In the genomic region with DNA sequence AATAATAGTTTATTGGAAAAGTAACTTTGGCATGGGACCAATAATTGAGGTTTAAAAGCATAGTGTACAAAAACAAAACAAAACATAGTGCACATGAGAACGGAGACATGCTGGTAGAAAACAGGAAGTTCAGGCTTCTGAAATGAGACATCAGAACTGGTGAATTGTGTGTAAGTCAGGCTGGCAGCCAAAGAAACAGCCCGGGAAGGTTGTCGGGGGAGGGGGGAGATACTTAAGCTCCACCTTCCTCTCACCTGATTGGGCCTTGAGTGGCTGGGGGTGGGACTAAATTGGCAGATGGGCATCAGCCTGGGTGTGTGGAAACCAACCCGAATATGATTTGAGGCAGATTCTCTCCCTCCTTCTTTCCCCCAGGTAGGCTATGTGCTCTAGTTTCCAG, we compare ENCODE assay signal across 8 cellular contexts.
DNase-seq lines count a peak whose midpoint lies in the region; ATAC-seq and TF ChIP-seq lines count a peak whose summit lies in the region.

No MANE protein-coding gene starts in this region.

- no peak overlapping the region for H3K4me2 ChIP-seq in OCI-LY1 (ENCODE audit: low read length)

- H3K79me2 ChIP-seq in OCI-LY1 (ENCODE audit: insufficient read depth, low read length), result no peaks in the 10 kb centered on the region

- H3K4me1 Mint-ChIP-seq in activated CD8-positive, alpha-beta memory T cell treated with anti-CD3 and anti-CD28 coated beads, Interleukin-2, amount 10 ng/mL, durations not matched to agents 7 days and 5 days, result peaks cover 6% of the 10 kb centered on the region
- no peaks in the 10 kb centered on the region for H3K4me1 Mint-ChIP-seq in Caco-2 (ENCODE audit: low read depth, unreplicated experiment)

- ATAC-seq in activated CD8-positive, alpha-beta memory T cell treated with anti-CD3 and anti-CD28 coated beads, Interleukin-2, amount 10 ng/mL, durations not matched to agents 7 days and 5 days, result no peak
- peak; percentile 91 for ATAC-seq in HG02588 (IDR thresholded peaks at IDR 0.05; ENCODE audit: unreplicated experiment)

- TF ChIP-seq CTCF in OCI-LY1 (IDR thresholded peaks at IDR 0.05; ENCODE audit: low read length), result no peak
- no peak for TF ChIP-seq CTCF in dorsolateral prefrontal cortex (IDR thresholded peaks at IDR 0.05 in 54 of 56, conservative IDR thresholded peaks at IDR 0.05 in 2 of 56; ENCODE audit: low read depth in 1 of 56, partially characterized antibody in 56 of 56)
- no peak for TF ChIP-seq CTCF in Caco-2 (IDR thresholded peaks at IDR 0.05; ENCODE audit: insufficient read depth in 1 of 2, low read depth in 1 of 2, low read length in 1 of 2, severe bottlenecking in 1 of 2, unreplicated experiment in 1 of 2)

- H3K27me3 Mint-ChIP-seq in activated CD8-positive, alpha-beta memory T cell treated with anti-CD3 and anti-CD28 coated beads, Interleukin-2, amount 10 ng/mL, durations not matched to agents 7 days and 5 days, result peaks cover 22% of the 10 kb centered on the region
- H3K27me3 Mint-ChIP-seq in Caco-2 (ENCODE audit: insufficient read depth, unreplicated experiment), result peaks cover 2% of the 10 kb centered on the region

- H3K9me2 ChIP-seq in OCI-LY1 (ENCODE audit: low read depth, low read length), result no peaks in the 10 kb centered on the region

- H3K4me3 ChIP-seq in OCI-LY1 (ENCODE audit: low read depth, low read length, poor library complexity, severe bottlenecking) (no peak overlapping the region), dorsolateral prefrontal cortex (no peak overlapping the region), Caco-2 (ENCODE audit: low read depth, low read length) (no peak overlapping the region)

- no peaks in the 10 kb centered on the region for H3K9me3 Mint-ChIP-seq in activated CD8-positive, alpha-beta memory T cell treated with anti-CD3 and anti-CD28 coated beads, Interleukin-2, amount 10 ng/mL, durations not matched to agents 7 days and 5 days (ENCODE audit: low read depth)
- no peaks in the 10 kb centered on the region for H3K9me3 Mint-ChIP-seq in Caco-2 (ENCODE audit: unreplicated experiment)

- H3K27me3 ChIP-seq in OCI-LY1 (ENCODE audit: insufficient read depth, low read length) (no peaks in the 10 kb centered on the region), dorsolateral prefrontal cortex (no peaks in the 10 kb centered on the region), Caco-2 (replicated peaks; ENCODE audit: control insufficient read depth, insufficient read depth, low read length) (no peaks in the 10 kb centered on the region)

- intact Hi-C loops in dorsolateral prefrontal cortex (cut with DNase I) (no loop called here), Caco-2 (cut with micrococcal nuclease; ENCODE audit: unreplicated experiment) (no loop called here)

- POLR2A ChIA-PET in Caco-2 (lab: Charles Lee), result no interaction called here

- CTCF ChIA-PET in activated CD8-positive, alpha-beta memory T cell treated with anti-CD3 and anti-CD28 coated beads, Interleukin-2, amount 10 ng/mL, durations not matched to agents 7 days and 5 days (lab: Charles Lee), result no interaction called here
- CTCF ChIA-PET in Caco-2 (lab: Charles Lee), result no interaction called here

- H3K36me3 Mint-ChIP-seq in activated CD8-positive, alpha-beta memory T cell treated with anti-CD3 and anti-CD28 coated beads, Interleukin-2, amount 10 ng/mL, durations not matched to agents 7 days and 5 days, result no peaks in the 10 kb centered on the region
- no peaks in the 10 kb centered on the region for H3K36me3 Mint-ChIP-seq in Caco-2 (ENCODE audit: insufficient read depth, unreplicated experiment)

- no peaks in the 10 kb centered on the region for H3F3A ChIP-seq in OCI-LY1 (ENCODE audit: insufficient read depth, low read length)

- no peaks in the 10 kb centered on the region for H4K20me1 ChIP-seq in OCI-LY1 (ENCODE audit: insufficient read depth, low read length)

- H3K9ac ChIP-seq in OCI-LY1 (ENCODE audit: low read length), result no peak overlapping the region

- H3K27ac ChIP-seq in OCI-LY1 (ENCODE audit: low read depth, low read length, poor library complexity, severe bottlenecking) (no peak overlapping the region), dorsolateral prefrontal cortex (no peak overlapping the region)

- no peak overlapping the region for H3K4me3 Mint-ChIP-seq in activated CD8-positive, alpha-beta memory T cell treated with anti-CD3 and anti-CD28 coated beads, Interleukin-2, amount 10 ng/mL, durations not matched to agents 7 days and 5 days
- H3K4me3 Mint-ChIP-seq in Caco-2 (ENCODE audit: unreplicated experiment), result no peak overlapping the region

- DNase-seq in activated CD8-positive, alpha-beta memory T cell treated with anti-CD3 and anti-CD28 coated beads, Interleukin-2, amount 10 ng/mL, durations not matched to agents 7 days and 5 days, result peak; percentile 44
- DNase-seq in activated CD8-positive, alpha-beta memory T cell treated with anti-CD3 and anti-CD28 coated beads, Interleukin-2, amount 50 U/mL, for 4 hours, result no peak
- DNase-seq in hepatic stellate cell (ENCODE audit: low spot score) (peak; percentile 9), dorsolateral prefrontal cortex (no peak), Caco-2 (no peak), D341Med (ENCODE audit: low spot score) (no peak)

- H3K4me1 ChIP-seq in OCI-LY1 (ENCODE audit: insufficient read depth, low read length, severe bottlenecking) (no peaks in the 10 kb centered on the region), Caco-2 (no peaks in the 10 kb centered on the region)

- BruUV-seq in Caco-2 (replicated peaks; lab: Mats Ljungman, UMichigan), result no TSS peak

- no peaks in the 10 kb centered on the region for H3K36me3 ChIP-seq in OCI-LY1 (ENCODE audit: insufficient read depth, low read length)
- H3K36me3 ChIP-seq in Caco-2 (ENCODE audit: control insufficient read depth, insufficient read depth, low read length), result no peaks in the 10 kb centered on the region

- no peak overlapping the region for H3K27ac Mint-ChIP-seq in activated CD8-positive, alpha-beta memory T cell treated with anti-CD3 and anti-CD28 coated beads, Interleukin-2, amount 10 ng/mL, durations not matched to agents 7 days and 5 days
- no peak overlapping the region for H3K27ac Mint-ChIP-seq in Caco-2 (ENCODE audit: unreplicated experiment)

- 0 out of 2 replicates have a peak overlapping the region, but pooled peaks have one; percentile 7 for H2AFZ ChIP-seq in OCI-LY1 (ENCODE audit: low read length)

- no peaks in the 10 kb centered on the region for H3K9me3 ChIP-seq in OCI-LY1 (ENCODE audit: low read length)
- no peaks in the 10 kb centered on the region for H3K9me3 ChIP-seq in Caco-2

Comparison
In these comparisons a context has a peak if more than half of its experiments do, and no peak if none do; other contexts are left out.
1. DNase-seq: peak in activated CD8-positive, alpha-beta memory T cell treated with anti-CD3 and anti-CD28 coated beads, Interleukin-2, amount 10 ng/mL, durations not matched to agents 7 days and 5 days (single experiment) and hepatic stellate cell (single experiment); none in activated CD8-positive, alpha-beta memory T cell treated with anti-CD3 and anti-CD28 coated beads, Interleukin-2, amount 50 U/mL, for 4 hours (single experiment), dorsolateral prefrontal cortex (0 of 10), Caco-2 (0 of 2) and D341Med (single experiment).